In the genomic region with DNA sequence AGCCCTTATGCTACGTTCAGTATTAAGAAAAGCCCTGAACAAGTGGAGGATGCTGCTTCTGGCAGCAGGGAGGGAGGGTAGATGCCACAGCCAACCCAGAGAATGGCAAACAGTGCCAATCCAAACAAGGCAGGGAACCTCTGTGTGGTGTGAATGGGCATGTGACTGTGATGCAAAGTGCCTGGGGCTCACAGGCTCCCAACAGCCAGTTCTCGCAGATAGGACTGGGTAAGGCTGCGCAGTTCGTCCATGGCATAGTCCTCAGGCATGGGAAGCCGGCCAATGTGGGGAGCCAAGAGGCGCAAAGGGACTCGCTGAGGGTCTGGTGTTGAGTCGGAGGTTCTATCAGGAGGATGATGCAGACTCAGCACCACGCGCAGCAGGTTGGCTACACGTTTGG, we compare ENCODE assay signal across 2 cellular contexts.
TF ChIP-seq lines count a peak whose summit lies in the region.

No MANE protein-coding gene starts in this region.

TF ChIP-seq in HepG2, 621 proteins besides CTCF, POLR2A, EP300 and RAD21:
- TF ChIP-seq TAF1 (CRISPR knock-in tag; IDR thresholded peaks at IDR 0.05) = no peak
- TF ChIP-seq, protein P1, sequence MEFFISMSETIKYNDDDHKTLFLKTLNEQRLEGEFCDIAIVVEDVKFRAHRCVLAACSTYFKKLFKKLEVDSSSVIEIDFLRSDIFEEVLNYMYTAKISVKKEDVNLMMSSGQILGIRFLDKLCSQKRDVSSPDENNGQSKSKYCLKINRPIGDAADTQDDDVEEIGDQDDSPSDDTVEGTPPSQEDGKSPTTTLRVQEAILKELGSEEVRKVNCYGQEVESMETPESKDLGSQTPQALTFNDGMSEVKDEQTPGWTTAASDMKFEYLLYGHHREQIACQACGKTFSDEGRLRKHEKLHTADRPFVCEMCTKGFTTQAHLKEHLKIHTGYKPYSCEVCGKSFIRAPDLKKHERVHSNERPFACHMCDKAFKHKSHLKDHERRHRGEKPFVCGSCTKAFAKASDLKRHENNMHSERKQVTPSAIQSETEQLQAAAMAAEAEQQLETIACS (CRISPR knock-in tag; IDR thresholded peaks at IDR 0.05) = no peak
- no peak for TF ChIP-seq TSC22D2 (CRISPR knock-in tag; IDR thresholded peaks at IDR 0.05; ENCODE audit: borderline replicate concordance)
- TF ChIP-seq, protein P2, sequence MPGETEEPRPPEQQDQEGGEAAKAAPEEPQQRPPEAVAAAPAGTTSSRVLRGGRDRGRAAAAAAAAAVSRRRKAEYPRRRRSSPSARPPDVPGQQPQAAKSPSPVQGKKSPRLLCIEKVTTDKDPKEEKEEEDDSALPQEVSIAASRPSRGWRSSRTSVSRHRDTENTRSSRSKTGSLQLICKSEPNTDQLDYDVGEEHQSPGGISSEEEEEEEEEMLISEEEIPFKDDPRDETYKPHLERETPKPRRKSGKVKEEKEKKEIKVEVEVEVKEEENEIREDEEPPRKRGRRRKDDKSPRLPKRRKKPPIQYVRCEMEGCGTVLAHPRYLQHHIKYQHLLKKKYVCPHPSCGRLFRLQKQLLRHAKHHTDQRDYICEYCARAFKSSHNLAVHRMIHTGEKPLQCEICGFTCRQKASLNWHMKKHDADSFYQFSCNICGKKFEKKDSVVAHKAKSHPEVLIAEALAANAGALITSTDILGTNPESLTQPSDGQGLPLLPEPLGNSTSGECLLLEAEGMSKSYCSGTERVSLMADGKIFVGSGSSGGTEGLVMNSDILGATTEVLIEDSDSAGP (CRISPR knock-in tag; IDR thresholded peaks at IDR 0.05; ENCODE audit: borderline replicate concordance) = no peak
- no peak for TF ChIP-seq ZNF224 (CRISPR knock-in tag; IDR thresholded peaks at IDR 0.05)
- TF ChIP-seq ZBTB43 (CRISPR knock-in tag; conservative IDR thresholded peaks at IDR 0.05) = no peak

TF ChIP-seq in GM23338, 12 proteins besides CTCF, POLR2A, EP300 and RAD21:
- TF ChIP-seq ETS1 (IDR thresholded peaks at IDR 0.05) (no peak), ZNF462 (CRISPR knock-in tag; IDR thresholded peaks at IDR 0.05) (no peak), EZH2phosphoT487 (IDR thresholded peaks at IDR 0.05; ENCODE audit: unreplicated experiment) (no peak), STAT1 (IDR thresholded peaks at IDR 0.05; ENCODE audit: unreplicated experiment) (no peak), EZH2 (IDR thresholded peaks at IDR 0.05; ENCODE audit: low read depth, unreplicated experiment) (no peak), NANOG (IDR thresholded peaks at IDR 0.05; ENCODE audit: borderline replicate concordance) (no peak), POLR2AphosphoS5 (IDR thresholded peaks at IDR 0.05; ENCODE audit: low read depth) (no peak), REST (IDR thresholded peaks at IDR 0.05; ENCODE audit: unreplicated experiment) (no peak), JUNB (IDR thresholded peaks at IDR 0.05; ENCODE audit: unreplicated experiment) (no peak), ZNF331 (CRISPR knock-in tag; IDR thresholded peaks at IDR 0.05; ENCODE audit: low read depth) (no peak)
